In the genomic region with DNA sequence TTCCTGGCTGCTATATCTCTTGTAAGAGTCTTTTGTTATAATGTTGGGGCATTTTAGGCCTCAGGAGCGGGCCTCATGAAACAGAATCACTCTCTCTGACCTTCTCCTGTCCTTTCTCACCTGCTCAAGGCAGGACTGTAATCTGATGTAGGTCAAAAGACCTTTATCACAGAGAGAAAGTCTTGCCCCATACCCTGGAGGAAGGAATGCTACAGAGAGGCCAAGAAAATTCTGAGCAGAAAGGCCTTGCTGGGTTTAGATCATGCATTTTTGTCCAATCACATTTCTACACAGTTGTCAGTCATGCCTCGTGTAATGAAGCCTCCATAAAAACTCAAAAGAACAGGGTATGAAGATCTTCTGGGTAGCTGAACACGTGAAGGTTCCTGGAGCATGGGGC, we compare ENCODE assay signal across 9 cellular contexts.
"Had no signal": no experiment of that assay in that cellular context is flagged by ENCODE, and none has a peak within 500 bp of the region (broad histone marks: within the 10 kb centered on the region; RNA-seq: fewer than 3 reads in every experiment).

No MANE protein-coding gene starts in this region.

- H3K27ac Mint-ChIP-seq: IgD-negative memory B cell had no signal

- H3K9ac ChIP-seq: KMS-11 had no signal

- H3K9me3 Mint-ChIP-seq: IgD-negative memory B cell had no signal

- H3K27ac ChIP-seq: HL-60, KMS-11 had no signal

- H3K36me3 Mint-ChIP-seq: IgD-negative memory B cell had no signal

- FAIRE-seq: HepG2, HTR-8/SVneo had no signal

- H3K27me3 Mint-ChIP-seq: IgD-negative memory B cell had no signal

- DNase-seq: IMR-90, Karpas-422, KBM-7, KG1 had no signal

- ATAC-seq: HepG2 had no signal

- H3K4me1 Mint-ChIP-seq: IgD-negative memory B cell had no signal

- H3K4me2 ChIP-seq: KMS-11 had no signal

- H3K4me3 Mint-ChIP-seq: IgD-negative memory B cell had no signal
